23 cellular contexts compared by ENCODE assay signal in the genomic region with DNA sequence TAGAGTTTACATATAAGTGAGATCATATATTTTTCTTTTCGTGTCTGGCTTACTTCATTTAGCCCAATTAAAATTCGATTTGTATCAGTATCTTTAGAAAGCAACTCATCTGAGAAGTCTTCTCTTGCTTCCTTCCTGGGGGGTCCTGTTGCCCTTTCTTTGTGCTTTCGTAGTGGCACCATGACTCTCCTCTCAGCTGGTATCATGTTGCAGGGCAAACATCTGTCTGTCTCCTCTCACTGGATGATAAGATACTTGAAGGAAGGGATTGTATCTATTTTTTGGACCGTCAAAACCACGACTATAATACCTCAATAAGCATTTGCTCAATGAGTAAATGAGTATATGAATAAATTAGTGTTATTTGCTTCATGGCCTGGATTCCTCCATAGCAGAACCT.
"Had no signal": no experiment of that assay in that cellular context is flagged by ENCODE, and none has a peak within 500 bp of the region (broad histone marks: within the 10 kb centered on the region; RNA-seq: fewer than 3 reads in every experiment).

No MANE protein-coding gene starts in this region.

- H3K9me3 ChIP-seq: body of pancreas, lower lobe of right lung, neutrophil, uterus had no signal

- H3K27ac ChIP-seq: body of pancreas, lower lobe of right lung, neutrophil, skin epidermis, tibial nerve, uterus had no signal

- H3K36me3 ChIP-seq: lower lobe of right lung, neutrophil, tibial nerve, uterus had no signal

- H3K4me3 ChIP-seq: body of pancreas, lower lobe of right lung, skin epidermis, tibial nerve, uterus had no signal

- DNase-seq: activated CD4-positive, alpha-beta memory T cell treated with anti-CD3 and anti-CD28 coated beads for 36 hours; activated CD4-positive, alpha-beta T cell treated with anti-CD3 and anti-CD28 coated beads for 36 hours; activated effector memory CD4-positive, alpha-beta T cell treated with Interleukin-2 at 50 U/mL for 16 hours; activated naive CD4-positive, alpha-beta T cell treated with anti-CD3 and anti-CD28 coated beads, Interleukin-2, amount 50 U/mL, for 16 hours; activated T-cell treated with anti-CD3 and anti-CD28 coated beads, Interleukin-2, amount 50 U/mL, for 24 hours; body of pancreas; cortex of kidney; effector CD4-positive, alpha-beta T cell; immature natural killer cell; left colon; lower lobe of right lung; naive thymus-derived CD4-positive, alpha-beta T cell; posterior cingulate gyrus; retina; stimulated activated CD4-positive, alpha-beta T cell treated with anti-CD3 and anti-CD28 coated beads, Interleukin-4, amount 100 ng/mL, for 4 hours; stimulated activated CD8-positive, alpha-beta memory T cell treated with anti-CD3 and anti-CD28 coated beads, Interleukin-4, amount 100 ng/mL, for 48 hours; stimulated activated naive CD4-positive, alpha-beta T cell treated with Interleukin-2 at 50 U/mL for 16 hours; substantia nigra; T-helper 17 cell; uterus had no signal

- H3K4me1 ChIP-seq: body of pancreas, lower lobe of right lung, tibial nerve, uterus had no signal

- H3K27me3 ChIP-seq: body of pancreas, neutrophil, tibial nerve, uterus had no signal
